8 cellular contexts compared by ENCODE assay signal in the genomic region with DNA sequence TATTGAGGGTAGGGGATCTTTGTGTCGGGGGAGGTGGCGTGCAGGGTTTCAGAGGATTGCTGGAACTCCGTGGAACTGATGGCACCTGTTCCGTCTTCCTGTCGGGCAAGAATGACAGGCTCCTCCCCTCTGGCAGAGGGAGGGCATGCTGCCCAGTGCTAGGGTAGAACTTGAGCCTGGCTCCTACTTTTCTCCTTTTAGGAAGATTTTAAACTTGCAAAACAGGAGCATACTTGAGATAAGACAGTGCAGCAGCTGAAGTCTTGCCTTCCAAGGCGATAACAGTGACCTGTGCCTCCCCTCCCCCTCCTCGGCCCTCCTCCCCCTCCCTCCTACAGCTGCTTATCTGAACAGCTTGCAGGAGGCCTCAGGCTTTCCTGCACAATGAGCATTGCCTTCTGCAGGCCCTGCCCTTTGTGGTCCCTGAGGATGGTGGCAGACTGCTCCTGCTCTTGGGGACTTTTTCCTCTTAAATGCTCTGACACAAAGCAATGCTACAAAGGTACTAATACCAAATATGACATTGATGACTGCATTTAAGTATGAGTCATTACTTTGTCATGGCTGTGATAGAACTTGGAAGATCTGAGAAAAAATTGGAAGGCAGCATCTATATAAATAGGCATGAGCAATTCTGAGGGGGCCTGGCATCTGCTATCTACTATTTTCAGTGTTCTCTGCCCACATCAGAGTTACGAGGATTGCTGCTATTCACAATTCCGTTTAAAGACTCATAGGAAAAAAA. TPM values are rescaled to one million over a fixed set of nuclear protein-coding genes. Genes with fewer than 3 reads are reported as not detected.
DNase-seq lines count a peak whose midpoint lies in the region; ATAC-seq and TF ChIP-seq lines count a peak whose summit lies in the region.

No MANE protein-coding gene starts in this region.

- H3K27ac ChIP-seq in upper lobe of left lung: peak overlapping the region; percentile 88 to 97 (median 94)

- H3K4me3 ChIP-seq in upper lobe of left lung: peak overlapping the region in 3 of 4 donors; percentile 62 to 91 (median 86)

- H3K4me3 Mint-ChIP-seq in activated T-helper 1 cell treated with anti-CD3 and anti-CD28 coated beads, Interleukin-12 subunit alpha, Interleukin-12 subunit beta, Interleukin-2, Interleukin-4 antibody, amounts not matched to agents 30 ng/mL and 10 ng/mL and 1 ng/mL, durations not matched to agents 14 hours and 24 hours and 36 hours: peak overlapping the region; percentile 92
- peak overlapping the region; percentile 98 for H3K4me3 Mint-ChIP-seq in glutamatergic neuron (ENCODE audit: unreplicated experiment)
- peak overlapping the region; percentile 93 for H3K4me3 Mint-ChIP-seq in neural crest cell

- peaks cover 0 to 4% (median 0%) of the 10 kb centered on the region in 4 donors for H3K36me3 ChIP-seq in upper lobe of left lung

- H3K27me3 ChIP-seq in upper lobe of left lung: no peaks in the 10 kb centered on the region

- DNase-seq in DMS53 treated with DMSO at 0.1 percent for 48 hours (lab: John Stamatoyannopoulos, UW; ENCODE audit: unreplicated experiment) (peak; percentile 56), NCI-H2029 treated with DMSO at 0.1 percent for 48 hours (lab: John Stamatoyannopoulos, UW) (peak; percentile 46), glutamatergic neuron (peak; percentile 83), neural crest cell (ENCODE audit: low read depth, low spot score) (peak; percentile 18), upper lobe of left lung (peak in 1 of 2 donors; percentile 78), GM13976 (ENCODE audit: low spot score) (no peak)
- DNase-seq in activated T-helper 1 cell treated with anti-CD3 and anti-CD28 coated beads, Interleukin-12 subunit alpha, Interleukin-12 subunit beta, Interleukin-2, Interleukin-4 antibody, amounts not matched to agents 30 ng/mL and 10 ng/mL and 1 ng/mL, durations not matched to agents 14 hours and 24 hours and 36 hours (ENCODE audit: low spot score): peak; percentile 33

- intact Hi-C loops in activated T-helper 1 cell treated with anti-CD3 and anti-CD28 coated beads, Interleukin-12 subunit alpha, Interleukin-12 subunit beta, Interleukin-2, Interleukin-4 antibody, amounts not matched to agents 30 ng/mL and 10 ng/mL and 1 ng/mL, durations not matched to agents 14 hours and 24 hours and 36 hours (cut with micrococcal nuclease): loop anchor here (2.0 kb wide), 1 partner anchor 50 kb away; no protein-coding TSS in a partner anchor

- no peak for TF ChIP-seq EP300 in upper lobe of left lung (IDR thresholded peaks at IDR 0.05)

- 28 to 31% methylated on average over 8 to 9 of the region's 9 CpGs for WGBS in upper lobe of left lung, 2 donors

- no peaks in the 10 kb centered on the region for H3K9me3 Mint-ChIP-seq in activated T-helper 1 cell treated with anti-CD3 and anti-CD28 coated beads, Interleukin-12 subunit alpha, Interleukin-12 subunit beta, Interleukin-2, Interleukin-4 antibody, amounts not matched to agents 30 ng/mL and 10 ng/mL and 1 ng/mL, durations not matched to agents 14 hours and 24 hours and 36 hours
- H3K9me3 Mint-ChIP-seq in glutamatergic neuron (ENCODE audit: unreplicated experiment): peaks cover 32% of the 10 kb centered on the region
- H3K9me3 Mint-ChIP-seq in neural crest cell: no peaks in the 10 kb centered on the region

- peaks cover 29% of the 10 kb centered on the region for H3K36me3 Mint-ChIP-seq in activated T-helper 1 cell treated with anti-CD3 and anti-CD28 coated beads, Interleukin-12 subunit alpha, Interleukin-12 subunit beta, Interleukin-2, Interleukin-4 antibody, amounts not matched to agents 30 ng/mL and 10 ng/mL and 1 ng/mL, durations not matched to agents 14 hours and 24 hours and 36 hours (ENCODE audit: low read depth)
- H3K36me3 Mint-ChIP-seq in glutamatergic neuron (ENCODE audit: unreplicated experiment) (no peaks in the 10 kb centered on the region), neural crest cell (ENCODE audit: low read depth) (no peaks in the 10 kb centered on the region)

- in situ Hi-C loops in GM13976 (cut with MboI; ENCODE audit: low sequenced_read_pairs, unreplicated experiment): loop anchor here (10.0 kb wide), 1 partner anchor 308 kb away; no protein-coding TSS in a partner anchor

- no peak for TF ChIP-seq POLR2A in upper lobe of left lung (IDR thresholded peaks at IDR 0.05)

- peak overlapping the region; percentile 90 for H3K27ac Mint-ChIP-seq in activated T-helper 1 cell treated with anti-CD3 and anti-CD28 coated beads, Interleukin-12 subunit alpha, Interleukin-12 subunit beta, Interleukin-2, Interleukin-4 antibody, amounts not matched to agents 30 ng/mL and 10 ng/mL and 1 ng/mL, durations not matched to agents 14 hours and 24 hours and 36 hours
- H3K27ac Mint-ChIP-seq in glutamatergic neuron (ENCODE audit: unreplicated experiment): peak overlapping the region; percentile 99
- peak overlapping the region; percentile 78 for H3K27ac Mint-ChIP-seq in neural crest cell (ENCODE audit: unreplicated experiment)

- no peaks in the 10 kb centered on the region for H3K9me3 ChIP-seq in upper lobe of left lung

- TF ChIP-seq CTCF in glutamatergic neuron (IDR thresholded peaks at IDR 0.05; ENCODE audit: partially characterized antibody, unreplicated experiment) (no peak), neural crest cell (conservative IDR thresholded peaks at IDR 0.05) (no peak), upper lobe of left lung (IDR thresholded peaks at IDR 0.05) (no peak), GM13976 (IDR thresholded peaks at IDR 0.05; ENCODE audit: borderline replicate concordance, control extremely low read depth, extremely low read depth, insufficient read depth, missing control alignments) (no peak)

- H3K4me1 Mint-ChIP-seq in activated T-helper 1 cell treated with anti-CD3 and anti-CD28 coated beads, Interleukin-12 subunit alpha, Interleukin-12 subunit beta, Interleukin-2, Interleukin-4 antibody, amounts not matched to agents 30 ng/mL and 10 ng/mL and 1 ng/mL, durations not matched to agents 14 hours and 24 hours and 36 hours (ENCODE audit: low read depth): peaks cover 40% of the 10 kb centered on the region
- H3K4me1 Mint-ChIP-seq in glutamatergic neuron (ENCODE audit: low read depth, unreplicated experiment): peaks cover 37% of the 10 kb centered on the region
- peaks cover 43% of the 10 kb centered on the region for H3K4me1 Mint-ChIP-seq in neural crest cell

- peaks cover 37 to 50% (median 40%) of the 10 kb centered on the region in 4 donors for H3K4me1 ChIP-seq in upper lobe of left lung

- peak in 1 of 2 donors; percentile 12 for ATAC-seq in upper lobe of left lung (ENCODE audit: low FRiP score in 2 of 2)
- no peak for ATAC-seq in GM19395 (IDR thresholded peaks at IDR 0.05; ENCODE audit: unreplicated experiment)

- H3K27me3 Mint-ChIP-seq in activated T-helper 1 cell treated with anti-CD3 and anti-CD28 coated beads, Interleukin-12 subunit alpha, Interleukin-12 subunit beta, Interleukin-2, Interleukin-4 antibody, amounts not matched to agents 30 ng/mL and 10 ng/mL and 1 ng/mL, durations not matched to agents 14 hours and 24 hours and 36 hours (ENCODE audit: insufficient read depth): peaks cover 3% of the 10 kb centered on the region
- peaks cover 28% of the 10 kb centered on the region for H3K27me3 Mint-ChIP-seq in glutamatergic neuron (ENCODE audit: unreplicated experiment)
- H3K27me3 Mint-ChIP-seq in neural crest cell (ENCODE audit: low read depth): peaks cover 89% of the 10 kb centered on the region

RNA-seq across cellular contexts. Expression of gene GADD45G, which starts 1.9 kb away (rescaled TPM):
- total RNA-seq in activated T-helper 1 cell treated with anti-CD3 and anti-CD28 coated beads, Interleukin-12 subunit alpha, Interleukin-12 subunit beta, Interleukin-2, Interleukin-4 antibody, amounts not matched to agents 30 ng/mL and 10 ng/mL and 1 ng/mL, durations not matched to agents 14 hours and 24 hours and 36 hours: 36.6 and 37.2 TPM in 2 replicates
- total RNA-seq in glutamatergic neuron (ENCODE audit: unreplicated experiment) (124 TPM), neural crest cell (11.9 and 13.3 TPM in 2 replicates), upper lobe of left lung (10 to 100 TPM; 12.6 to 46.1 (median 20.1) TPM)
